In genomic region chr5:3365501-3366215, GRCh38 we compare ENCODE assay signal across 22 cellular contexts.
"Had no signal": no experiment of that assay in that cellular context is flagged by ENCODE, and none has a peak within 500 bp of the region (broad histone marks: within the 10 kb centered on the region; RNA-seq: fewer than 3 reads in every experiment).

No MANE protein-coding gene starts in this region.

- H3K27me3 Mint-ChIP-seq: T-helper 17 cell had no signal

- H3K4me3 ChIP-seq: ascending aorta had no signal

- H3K4me3 Mint-ChIP-seq: activated CD8-positive, alpha-beta T cell treated with anti-CD3 and anti-CD28 coated beads, Interleukin-2, amount 10 ng/mL, durations not matched to agents 7 days and 5 days; brain; T-helper 17 cell; WTC11 had no signal

- H3K27me3 ChIP-seq: ascending aorta had no signal

- H3K4me1 Mint-ChIP-seq: brain, T-helper 17 cell had no signal

- DNase-seq: activated CD4-positive, alpha-beta T cell treated with anti-CD3 and anti-CD28 coated beads for 48 hours; activated CD4-positive, alpha-beta T cell treated with anti-CD3 and anti-CD28 coated beads, Interleukin-2, amount 50 U/mL, for 4 hours; activated CD4-positive, CD25-positive, alpha-beta regulatory T cell treated with anti-CD3 and anti-CD28 coated beads, Interleukin-2, amount 50 U/mL, for 72 hours; activated CD8-positive, alpha-beta memory T cell treated with anti-CD3 and anti-CD28 coated beads, Interleukin-2, amount 50 U/mL, for 48 hours; activated CD8-positive, alpha-beta T cell treated with anti-CD3 and anti-CD28 coated beads, Interleukin-2, amount 10 ng/mL, durations not matched to agents 7 days and 5 days; activated naive CD4-positive, alpha-beta T cell treated with anti-CD3 and anti-CD28 coated beads, Interleukin-2, amount 50 U/mL, for 16 hours; activated T-cell treated with anti-CD3 and anti-CD28 coated beads, Interleukin-2, amount 50 U/mL, for 1 hour; amniotic stem cell; IMR-90; Kasumi-1; KBM-7; NCI-H146; NCI-H2081; NCI-H510A treated with DMSO at 0.1 percent for 48 hours; NCI-H69; PC-3; SIG-M5; T-helper 17 cell; T-helper 9 cell had no signal

- H3K27ac Mint-ChIP-seq: activated CD8-positive, alpha-beta T cell treated with anti-CD3 and anti-CD28 coated beads, Interleukin-2, amount 10 ng/mL, durations not matched to agents 7 days and 5 days; brain; T-helper 17 cell; WTC11 had no signal

- H3K27ac ChIP-seq: ascending aorta had no signal

- H3K4me1 ChIP-seq: ascending aorta had no signal

- ATAC-seq: activated CD8-positive, alpha-beta T cell treated with anti-CD3 and anti-CD28 coated beads, Interleukin-2, amount 10 ng/mL, durations not matched to agents 7 days and 5 days; PC-3; T-helper 17 cell; WTC11 had no signal

- H3K36me3 Mint-ChIP-seq: brain had no signal

- H3K9me3 ChIP-seq: ascending aorta had no signal

- H3K36me3 ChIP-seq: ascending aorta had no signal
